ENCODE assay signal across 17 cellular contexts in genomic region chr16:75908301-75908700, GRCh38.
DNase-seq lines count a peak whose midpoint lies in the region; ATAC-seq lines count a peak whose summit lies in the region.
"Had no signal": no experiment of that assay in that cellular context is flagged by ENCODE, and none has a peak within 500 bp of the region (broad histone marks: within the 10 kb centered on the region; RNA-seq: fewer than 3 reads in every experiment).

No MANE protein-coding gene starts in this region.

- H2AFZ ChIP-seq in trophoblast cell (ENCODE audit: insufficient read depth, low read length, poor library complexity): no peak overlapping the region

- H2BK5ac ChIP-seq in trophoblast cell (ENCODE audit: low read depth, low read length, poor library complexity): no peak overlapping the region

- no peaks in the 10 kb centered on the region for H3K27me3 ChIP-seq in trophoblast cell (ENCODE audit: insufficient read depth, low read length)

- no peak overlapping the region for H4K91ac ChIP-seq in trophoblast cell (ENCODE audit: low read depth, low read length)

- H3K18ac ChIP-seq in trophoblast cell (ENCODE audit: low read length): no peak overlapping the region

- DNase-seq in DMS 273 (lab: John Stamatoyannopoulos, UW; ENCODE audit: unreplicated experiment) (peak; percentile 81), NCI-H1694 (lab: John Stamatoyannopoulos, UW) (peak; percentile 94), NCI-H524 treated with DMSO at 0.1 percent for 48 hours (lab: John Stamatoyannopoulos, UW) (peak; percentile 98), trophoblast cell (peak; percentile 27 to 50), UCSD-AML1 (lab: John Stamatoyannopoulos, UW; ENCODE audit: unreplicated experiment) (no peak)
- DNase-seq in effector CD8-positive, alpha-beta T cell (lab: John Stamatoyannopoulos, UW): no peak
- DNase-seq: ACHN; Calu3; CD4-positive, alpha-beta T cell; DMS153; DMS79 treated with DMSO at 0.1 percent for 48 hours; EL; GDM1; HCEC 1CT; HFFc6 had no signal

- H3K4me3 ChIP-seq in trophoblast cell (ENCODE audit: low read depth, low read length): no peak overlapping the region

- H3K36me3 ChIP-seq in trophoblast cell (ENCODE audit: control insufficient read depth in 1 of 2, insufficient read depth in 2 of 2, low read length in 2 of 2): no peaks in the 10 kb centered on the region

- no peaks in the 10 kb centered on the region for H3K79me1 ChIP-seq in trophoblast cell (ENCODE audit: low read length)

- H3K4ac ChIP-seq in trophoblast cell (ENCODE audit: low read depth, low read length): no peak overlapping the region

- no peak overlapping the region for H2BK120ac ChIP-seq in trophoblast cell (ENCODE audit: insufficient read depth, low read length, poor library complexity)

- no peak overlapping the region for H3K4me2 ChIP-seq in trophoblast cell (ENCODE audit: low read length)

- H2BK12ac ChIP-seq in trophoblast cell (ENCODE audit: low read length): no peak overlapping the region

- no peak overlapping the region for H3K14ac ChIP-seq in trophoblast cell (ENCODE audit: low read length)

- no peak overlapping the region for H3K23ac ChIP-seq in trophoblast cell (ENCODE audit: low read length)

- H4K8ac ChIP-seq in trophoblast cell (ENCODE audit: low read depth, low read length): no peak overlapping the region

- H3K4me1 ChIP-seq in trophoblast cell (ENCODE audit: control insufficient read depth in 1 of 2, insufficient read depth in 2 of 2, low read length in 2 of 2): no peaks in the 10 kb centered on the region

- no CpG with 5 or more reads among the region's 7 CpGs for WGBS in trophoblast cell (ENCODE audit: extremely low coverage, insufficient coverage, insufficient read length)

- no peak overlapping the region for H4K12ac ChIP-seq in trophoblast cell (ENCODE audit: low read depth, low read length)

- H3K9me3 ChIP-seq in trophoblast cell (ENCODE audit: insufficient read depth, low read depth, low read length): no peaks in the 10 kb centered on the region

- H3K27ac ChIP-seq in trophoblast cell (ENCODE audit: low read depth, low read length): no peak overlapping the region
- H3K27ac ChIP-seq: HL-60 had no signal

- no peak overlapping the region for H3K9ac ChIP-seq in trophoblast cell (ENCODE audit: low read length)

- H2AK5ac ChIP-seq in trophoblast cell (ENCODE audit: low read length): no peak overlapping the region

- no peak for ATAC-seq in HG03378 (IDR thresholded peaks at IDR 0.05; ENCODE audit: unreplicated experiment)

- H3K79me2 ChIP-seq in trophoblast cell (ENCODE audit: control insufficient read depth, insufficient read depth, low read length, poor library complexity): no peaks in the 10 kb centered on the region

Comparison
In these comparisons a context has a peak if more than half of its experiments do, and no peak if none do; other contexts are left out.
1. DNase-seq: peak in DMS 273 (single experiment), NCI-H1694 (single experiment), NCI-H524 treated with DMSO at 0.1 percent for 48 hours (single experiment) and trophoblast cell (2 of 2); none in effector CD8-positive, alpha-beta T cell (single experiment) and UCSD-AML1 (single experiment).